In genomic region chr1:9292361-9293240, GRCh38 we compare ENCODE assay signal across 8 cellular contexts. TPM values are rescaled to one million over a fixed set of nuclear protein-coding genes. Genes with fewer than 3 reads are reported as not detected.
DNase-seq lines count a peak whose midpoint lies in the region; ATAC-seq and TF ChIP-seq lines count a peak whose summit lies in the region.

Gene SPSB1, plus strand, starts transcription at chr1:9292894. Its CDS starts 62,998 bp downstream, at chr1:9355892.

- H3K27ac ChIP-seq in PC-3 (ENCODE audit: low read length) = peak within 1 kb of the TSS; percentile 85
- peak within 1 kb of the TSS; percentile 94 for H3K27ac ChIP-seq in fibroblast of lung (ENCODE audit: insufficient read depth, low read length)
- H3K27ac ChIP-seq in stomach = peak within 1 kb of the TSS; percentile 82 to 98 (median 93)

- H3K4me1 ChIP-seq in PC-3 (ENCODE audit: insufficient read depth, low read length) (peaks cover 41% of the 10 kb centered on the region), fibroblast of lung (ENCODE audit: control insufficient read depth, extremely low read depth, insufficient read depth, low read length) (peaks cover 24% of the 10 kb centered on the region), stomach (peaks cover 27 to 72% (median 46%) of the 10 kb centered on the region in 4 donors)

- H3K36me3 ChIP-seq in PC-3 (ENCODE audit: low read depth, low read length) (peaks cover 4% of the 10 kb centered on the region), fibroblast of lung (ENCODE audit: control insufficient read depth, insufficient read depth, low read length) (peaks cover 4% of the 10 kb centered on the region), stomach (no peaks in the 10 kb centered on the region)

- peak within 1 kb of the TSS; percentile 77 for H3K9ac ChIP-seq in PC-3 (ENCODE audit: low read length)
- peak within 1 kb of the TSS; percentile 86 for H3K9ac ChIP-seq in fibroblast of lung (ENCODE audit: insufficient read depth, low read length)

- no peak within 1 kb of the TSS for H3K27ac Mint-ChIP-seq in activated T-helper 1 cell treated with anti-CD3 and anti-CD28 coated beads, Interleukin-12 subunit alpha, Interleukin-12 subunit beta, Interleukin-2, Interleukin-4 antibody, amounts not matched to agents 30 ng/mL and 10 ng/mL and 1 ng/mL, durations not matched to agents 14 hours and 24 hours and 36 hours
- H3K27ac Mint-ChIP-seq in naive B cell = peak within 1 kb of the TSS in 5 of 6 donors; percentile 24 to 92 (median 49)

- H3K79me2 ChIP-seq in PC-3 (ENCODE audit: low read length) = peaks cover 43% of the 10 kb centered on the region
- peaks cover 42% of the 10 kb centered on the region for H3K79me2 ChIP-seq in fibroblast of lung (ENCODE audit: control insufficient read depth, insufficient read depth, low read length)

- 1% methylated on average over 30 to 113 of the region's 119 CpGs for WGBS in stomach, 5 donors

- H2AFZ ChIP-seq in PC-3 (ENCODE audit: low read length) = peak within 1 kb of the TSS; percentile 46
- H2AFZ ChIP-seq in fibroblast of lung (ENCODE audit: low read length) = peak within 1 kb of the TSS; percentile 29

- peaks cover 24% of the 10 kb centered on the region for H3K4me1 Mint-ChIP-seq in activated T-helper 1 cell treated with anti-CD3 and anti-CD28 coated beads, Interleukin-12 subunit alpha, Interleukin-12 subunit beta, Interleukin-2, Interleukin-4 antibody, amounts not matched to agents 30 ng/mL and 10 ng/mL and 1 ng/mL, durations not matched to agents 14 hours and 24 hours and 36 hours (ENCODE audit: low read depth)
- H3K4me1 Mint-ChIP-seq in naive B cell = peaks cover 0 to 14% (median 12%) of the 10 kb centered on the region in 3 donors

- ATAC-seq in HG02759 (IDR thresholded peaks at IDR 0.05; ENCODE audit: unreplicated experiment) (peak; percentile 56), PC-3 (peak; percentile 42), naive B cell (ENCODE audit: low read depth in 2 of 2) (peak; percentile 64 to 71), HG02763 (IDR thresholded peaks at IDR 0.05; ENCODE audit: unreplicated experiment) (no peak)

- no peaks in the 10 kb centered on the region for H3K9me2 ChIP-seq in PC-3 (replicated peaks; ENCODE audit: low read length)

- H3K4me3 Mint-ChIP-seq in activated T-helper 1 cell treated with anti-CD3 and anti-CD28 coated beads, Interleukin-12 subunit alpha, Interleukin-12 subunit beta, Interleukin-2, Interleukin-4 antibody, amounts not matched to agents 30 ng/mL and 10 ng/mL and 1 ng/mL, durations not matched to agents 14 hours and 24 hours and 36 hours = peak within 1 kb of the TSS; percentile 46
- H3K4me3 Mint-ChIP-seq in naive B cell = peak within 1 kb of the TSS; percentile 66 to 91 (median 81)

- peak; percentile 42 for DNase-seq in DMS153 treated with DMSO at 0.1 percent for 48 hours (lab: John Stamatoyannopoulos, UW; ENCODE audit: unreplicated experiment)
- DNase-seq in PC-3 = peak; percentile 78
- DNase-seq in activated T-helper 1 cell treated with anti-CD3 and anti-CD28 coated beads, Interleukin-12 subunit alpha, Interleukin-12 subunit beta, Interleukin-2, Interleukin-4 antibody, amounts not matched to agents 30 ng/mL and 10 ng/mL and 1 ng/mL, durations not matched to agents 14 hours and 24 hours and 36 hours (ENCODE audit: low spot score) = peak; percentile 56
- peak; percentile 77 to 87 for DNase-seq in fibroblast of lung (ENCODE audit: low read depth in 2 of 2)
- peak; percentile 45 for DNase-seq in naive B cell
- DNase-seq in stomach = peak; percentile 84

- H3K4me2 ChIP-seq in PC-3 (ENCODE audit: low read length) (peak within 1 kb of the TSS; percentile 96), fibroblast of lung (ENCODE audit: extremely low read depth, insufficient read depth, low read length) (peak within 1 kb of the TSS; percentile 93)

- H3K27me3 ChIP-seq in PC-3 (ENCODE audit: low read length) (no peaks in the 10 kb centered on the region), fibroblast of lung (ENCODE audit: control insufficient read depth, insufficient read depth, low read length) (no peaks in the 10 kb centered on the region), stomach (no peaks in the 10 kb centered on the region)

- CTCF ChIA-PET in PC-3 (lab: Charles Lee) = interaction anchor here (0.9 kb wide), 1 partner anchor 26 kb away, joined by 3 read pairs; no protein-coding TSS in a partner anchor

- no peak for TF ChIP-seq POLR2A in stomach (IDR thresholded peaks at IDR 0.05)

- no TSS peak for BruUV-seq in PC-3 (replicated peaks; lab: Mats Ljungman, UMichigan)

- intact Hi-C loops in PC-3 (cut with micrococcal nuclease) = loop anchor here (5.0 kb wide), 4 partner anchors 120 to 280 kb away; no protein-coding TSS in a partner anchor
- intact Hi-C loops in activated T-helper 1 cell treated with anti-CD3 and anti-CD28 coated beads, Interleukin-12 subunit alpha, Interleukin-12 subunit beta, Interleukin-2, Interleukin-4 antibody, amounts not matched to agents 30 ng/mL and 10 ng/mL and 1 ng/mL, durations not matched to agents 14 hours and 24 hours and 36 hours (cut with micrococcal nuclease) = loop anchor here (1.0 to 10.0 kb wide), 4 partner anchors 25 to 362 kb away; partner anchors contain the start of genes H6PD and PIK3CD
- intact Hi-C loops in stomach (cut with DNase I; ENCODE audit: low total_unique reads) = no loop called here

- H3K9me3 ChIP-seq in PC-3 (ENCODE audit: low read length) (no peaks in the 10 kb centered on the region), fibroblast of lung (ENCODE audit: control insufficient read depth, insufficient read depth, low read depth, low read length) (no peaks in the 10 kb centered on the region), stomach (peaks cover 4 to 16% (median 13%) of the 10 kb centered on the region in 4 donors)

- H3K36me3 Mint-ChIP-seq in activated T-helper 1 cell treated with anti-CD3 and anti-CD28 coated beads, Interleukin-12 subunit alpha, Interleukin-12 subunit beta, Interleukin-2, Interleukin-4 antibody, amounts not matched to agents 30 ng/mL and 10 ng/mL and 1 ng/mL, durations not matched to agents 14 hours and 24 hours and 36 hours (ENCODE audit: low read depth) = peaks cover 7% of the 10 kb centered on the region
- H3K36me3 Mint-ChIP-seq in naive B cell = peaks cover 0 to 8% of the 10 kb centered on the region in 2 donors

- no peak for TF ChIP-seq EP300 in stomach (IDR thresholded peaks at IDR 0.05)

- no peak for TF ChIP-seq CTCF in PC-3 (conservative IDR thresholded peaks at IDR 0.05; ENCODE audit: low read depth, low read length)
- no peak for TF ChIP-seq CTCF in fibroblast of lung (conservative IDR thresholded peaks at IDR 0.05 in 1 of 2, IDR thresholded peaks at IDR 0.05 in 1 of 2; ENCODE audit: low read depth in 1 of 2, low read length in 2 of 2)
- TF ChIP-seq CTCF in stomach (IDR thresholded peaks at IDR 0.05) = no peak

- H3K27me3 Mint-ChIP-seq in activated T-helper 1 cell treated with anti-CD3 and anti-CD28 coated beads, Interleukin-12 subunit alpha, Interleukin-12 subunit beta, Interleukin-2, Interleukin-4 antibody, amounts not matched to agents 30 ng/mL and 10 ng/mL and 1 ng/mL, durations not matched to agents 14 hours and 24 hours and 36 hours (ENCODE audit: insufficient read depth) = no peaks in the 10 kb centered on the region
- H3K27me3 Mint-ChIP-seq in naive B cell = no peaks in the 10 kb centered on the region

- peaks cover 9% of the 10 kb centered on the region; the same call in 1 of the 2 replicates for H4K20me1 ChIP-seq in PC-3 (ENCODE audit: low read length)
- H4K20me1 ChIP-seq in fibroblast of lung (ENCODE audit: control insufficient read depth, extremely low read depth, insufficient read depth, low read length) = peaks cover 1% of the 10 kb centered on the region

- H3K9me3 Mint-ChIP-seq in activated T-helper 1 cell treated with anti-CD3 and anti-CD28 coated beads, Interleukin-12 subunit alpha, Interleukin-12 subunit beta, Interleukin-2, Interleukin-4 antibody, amounts not matched to agents 30 ng/mL and 10 ng/mL and 1 ng/mL, durations not matched to agents 14 hours and 24 hours and 36 hours = peaks cover 12% of the 10 kb centered on the region
- H3K9me3 Mint-ChIP-seq in naive B cell = peaks cover 4 to 12% (median 11%) of the 10 kb centered on the region in 7 donors

- POLR2A ChIA-PET in PC-3 (lab: Charles Lee; ENCODE audit: unreplicated experiment) = interaction anchor here (0.5 to 0.6 kb wide), 2 partner anchors 156 to 163 kb away, joined by 4 read pairs; no protein-coding TSS in a partner anchor

- peaks cover 4% of the 10 kb centered on the region for H3F3A ChIP-seq in PC-3 (ENCODE audit: low read length, unreplicated experiment)

- H3K4me3 ChIP-seq in PC-3 (ENCODE audit: low read length) = peak within 1 kb of the TSS; percentile 95
- peak within 1 kb of the TSS; percentile 84 to 100 (median 99) for H3K4me3 ChIP-seq in fibroblast of lung (replicated peaks in 1 of 4; ENCODE audit: control extremely low read depth in 1 of 4, insufficient read depth in 1 of 4, low read depth in 3 of 4, low read length in 4 of 4)
- H3K4me3 ChIP-seq in stomach = peak within 1 kb of the TSS; percentile 77 to 97 (median 92)

RNA-seq across cellular contexts. Expression of gene SPSB1, which starts in this region (rescaled TPM):
- total RNA-seq in PC-3 (2014; rRNA removed) = 18.1 and 32.9 TPM in 2 replicates
- total RNA-seq in activated T-helper 1 cell treated with anti-CD3 and anti-CD28 coated beads, Interleukin-12 subunit alpha, Interleukin-12 subunit beta, Interleukin-2, Interleukin-4 antibody, amounts not matched to agents 30 ng/mL and 10 ng/mL and 1 ng/mL, durations not matched to agents 14 hours and 24 hours and 36 hours = 8.9 and 10.0 TPM in 2 replicates
- total RNA-seq in fibroblast of lung = 20.0 and 20.6 TPM in 2 replicates
- 14.3 and 22.1 TPM in 2 replicates for polyA plus RNA-seq in fibroblast of lung
- 16.8 and 23.7 TPM in 2 replicates for polyA plus RNA-seq in fibroblast of lung (2012)
- 22.8 and 24.7 TPM in 2 replicates for polyA minus RNA-seq in fibroblast of lung (ENCODE audit: low replicate concordance)
- 1 to 10 TPM in 3 of 6 donors, under 1 TPM in 2, not detected in 1; 0.61 to 2.2 (median 1.2) TPM for polyA plus RNA-seq in naive B cell (ENCODE audit: low read depth in 6 of 6)
- 10 to 100 TPM in 4 of 5 donors, 1 to 10 TPM in 1; 2.3 to 28.7 (median 15.1) TPM for total RNA-seq in stomach
- polyA plus RNA-seq in stomach = 10 to 100 TPM in 2 of 3 donors, 1 to 10 TPM in 1; 9.4 to 26.3 (median 14.7) TPM
